19 cellular contexts compared by ENCODE assay signal in genomic region chr10:113293167-113293566, GRCh38.
DNase-seq lines count a peak whose midpoint lies in the region; ATAC-seq, FAIRE-seq and TF ChIP-seq lines count a peak whose summit lies in the region.
"Had no signal": no experiment of that assay in that cellular context is flagged by ENCODE, and none has a peak within 500 bp of the region (broad histone marks: within the 10 kb centered on the region; RNA-seq: fewer than 3 reads in every experiment).

No MANE protein-coding gene starts in this region.

- H3K4me3 Mint-ChIP-seq in stimulated activated memory B cell treated with anti-CD40 and anti-IgM and Interleukin-4, amounts not matched to agents 10 μg/mL and 1 μg/mL and 100 μg/mL, for 72 hours: no peak overlapping the region
- no peak overlapping the region for H3K4me3 Mint-ChIP-seq in activated CD8-positive, alpha-beta T cell treated with anti-CD3 and anti-CD28 coated beads for 36 hours
- H3K4me3 Mint-ChIP-seq: CD4-positive, CD25-positive, alpha-beta regulatory T cell; CD8-positive, alpha-beta memory T cell; H9 had no signal

- no peaks in the 10 kb centered on the region for H3K4me1 Mint-ChIP-seq in stimulated activated memory B cell treated with anti-CD40 and anti-IgM and Interleukin-4, amounts not matched to agents 10 μg/mL and 1 μg/mL and 100 μg/mL, for 72 hours
- H3K4me1 Mint-ChIP-seq in activated CD8-positive, alpha-beta T cell treated with anti-CD3 and anti-CD28 coated beads for 36 hours (ENCODE audit: low read depth): no peaks in the 10 kb centered on the region
- H3K4me1 Mint-ChIP-seq: CD4-positive, CD25-positive, alpha-beta regulatory T cell; CD8-positive, alpha-beta memory T cell had no signal

- H3K9me3 Mint-ChIP-seq in stimulated activated memory B cell treated with anti-CD40 and anti-IgM and Interleukin-4, amounts not matched to agents 10 μg/mL and 1 μg/mL and 100 μg/mL, for 72 hours: no peaks in the 10 kb centered on the region
- H3K9me3 Mint-ChIP-seq in activated CD8-positive, alpha-beta T cell treated with anti-CD3 and anti-CD28 coated beads for 36 hours: no peaks in the 10 kb centered on the region
- H3K9me3 Mint-ChIP-seq: CD4-positive, CD25-positive, alpha-beta regulatory T cell; CD8-positive, alpha-beta memory T cell; H9 had no signal

- no peak overlapping the region for H3K4me3 ChIP-seq in HL-60 (replicated peaks; ENCODE audit: insufficient read depth, low read length)
- no peak overlapping the region for H3K4me3 ChIP-seq in NB4 (ENCODE audit: low read depth, low read length)

- intact Hi-C loops in activated CD8-positive, alpha-beta T cell treated with anti-CD3 and anti-CD28 coated beads for 36 hours (cut with micrococcal nuclease): no loop called here

- H3K27ac Mint-ChIP-seq in stimulated activated memory B cell treated with anti-CD40 and anti-IgM and Interleukin-4, amounts not matched to agents 10 μg/mL and 1 μg/mL and 100 μg/mL, for 72 hours: no peak overlapping the region
- H3K27ac Mint-ChIP-seq in activated CD8-positive, alpha-beta T cell treated with anti-CD3 and anti-CD28 coated beads for 36 hours: no peak overlapping the region
- H3K27ac Mint-ChIP-seq: CD4-positive, CD25-positive, alpha-beta regulatory T cell had no signal

- CTCF ChIA-PET in activated CD8-positive, alpha-beta T cell treated with anti-CD3 and anti-CD28 coated beads for 36 hours (lab: Charles Lee): no interaction called here

- H3K27ac ChIP-seq in HL-60 (replicated peaks): peak overlapping the region; percentile 53; the same call in 1 of the 2 replicates

- peaks cover 23% of the 10 kb centered on the region for H3K27me3 Mint-ChIP-seq in stimulated activated memory B cell treated with anti-CD40 and anti-IgM and Interleukin-4, amounts not matched to agents 10 μg/mL and 1 μg/mL and 100 μg/mL, for 72 hours
- peaks cover 4% of the 10 kb centered on the region for H3K27me3 Mint-ChIP-seq in activated CD8-positive, alpha-beta T cell treated with anti-CD3 and anti-CD28 coated beads for 36 hours
- H3K27me3 Mint-ChIP-seq: CD4-positive, CD25-positive, alpha-beta regulatory T cell had no signal

- POLR2A ChIA-PET in activated CD8-positive, alpha-beta T cell treated with anti-CD3 and anti-CD28 coated beads for 36 hours (lab: Charles Lee): no interaction called here

- TF ChIP-seq POLR2A in NB4 (IDR thresholded peaks at IDR 0.05; ENCODE audit: extremely low read depth, insufficient read length): no peak

- H3K36me3 Mint-ChIP-seq in stimulated activated memory B cell treated with anti-CD40 and anti-IgM and Interleukin-4, amounts not matched to agents 10 μg/mL and 1 μg/mL and 100 μg/mL, for 72 hours: no peaks in the 10 kb centered on the region
- H3K36me3 Mint-ChIP-seq in activated CD8-positive, alpha-beta T cell treated with anti-CD3 and anti-CD28 coated beads for 36 hours (ENCODE audit: low read depth): no peaks in the 10 kb centered on the region
- H3K36me3 Mint-ChIP-seq: CD4-positive, CD25-positive, alpha-beta regulatory T cell; CD8-positive, alpha-beta memory T cell had no signal

- TF ChIP-seq CTCF in HL-60 (IDR thresholded peaks at IDR 0.05; ENCODE audit: insufficient read depth, low read length) (no peak), NB4 (IDR thresholded peaks at IDR 0.05; ENCODE audit: low read depth, low read length) (no peak)
- TF ChIP-seq CTCF in activated CD8-positive, alpha-beta T cell treated with anti-CD3 and anti-CD28 coated beads for 36 hours (IDR thresholded peaks at IDR 0.05): no peak

- H3K27me3 ChIP-seq in HL-60 (ENCODE audit: insufficient read depth, poor library complexity, severe bottlenecking): no peaks in the 10 kb centered on the region
- H3K27me3 ChIP-seq: BE2C had no signal

- peak; percentile 24 for FAIRE-seq in islet of Langerhans (lab: Jason Lieb, UNC)
- FAIRE-seq: A204.1, H1 had no signal

- ATAC-seq in stimulated activated memory B cell treated with anti-CD40 and anti-IgM and Interleukin-4, amounts not matched to agents 10 μg/mL and 1 μg/mL and 100 μg/mL, for 72 hours: peak; percentile 34
- ATAC-seq in activated CD8-positive, alpha-beta T cell treated with anti-CD3 and anti-CD28 coated beads for 36 hours: no peak
- no peak for ATAC-seq in GM18519 (IDR thresholded peaks at IDR 0.05; ENCODE audit: low FRiP score, unreplicated experiment)

- no peak for DNase-seq in HL-60 (ENCODE audit: low read depth in 1 of 2, low spot score in 1 of 2)
- peak; percentile 8 for DNase-seq in NB4 (ENCODE audit: low read depth)
- no peak for DNase-seq in activated CD8-positive, alpha-beta T cell treated with anti-CD3 and anti-CD28 coated beads for 36 hours
- DNase-seq in NCI-H526 treated with DMSO at 0.1 percent for 48 hours (lab: John Stamatoyannopoulos, UW): no peak
- DNase-seq: ACHN; BE2C; C1 segment of cervical spinal cord; CD4-positive, CD25-positive, alpha-beta regulatory T cell; CD8-positive, alpha-beta memory T cell; COR-L47; DMS 273 treated with DMSO at 0.1 percent for 48 hours; DMS79 treated with DMSO at 0.1 percent for 48 hours; GF-D8; H9 had no signal
